In the genomic region with DNA sequence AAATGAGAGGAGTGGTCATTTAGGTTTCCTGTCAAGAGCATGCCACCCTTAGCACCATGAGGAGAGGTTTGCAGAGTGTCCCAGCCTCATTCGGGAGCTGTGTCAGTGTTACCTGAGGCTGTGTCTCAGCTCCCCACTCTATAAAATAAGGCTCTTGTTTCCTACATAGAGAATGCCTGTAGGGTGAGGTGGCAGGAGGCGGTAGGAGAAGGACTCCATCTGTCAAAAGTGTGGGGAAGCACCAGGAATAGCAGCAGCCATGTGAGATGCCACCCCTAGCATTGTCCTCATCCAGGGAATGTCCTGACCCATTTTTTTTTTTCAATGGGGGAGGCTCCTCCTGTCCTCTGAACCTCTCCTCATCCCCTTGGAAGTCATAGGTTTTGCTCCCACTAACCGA, we compare ENCODE assay signal across 24 cellular contexts.
"Had no signal": no experiment of that assay in that cellular context is flagged by ENCODE, and none has a peak within 500 bp of the region (broad histone marks: within the 10 kb centered on the region; RNA-seq: fewer than 3 reads in every experiment).

No MANE protein-coding gene starts in this region.

- H3K36me3 ChIP-seq: gastrocnemius medialis, uterus had no signal

- ATAC-seq: activated CD8-positive, alpha-beta T cell treated with anti-CD3 and anti-CD28 coated beads for 36 hours; activated naive CD4-positive, alpha-beta T cell treated with anti-CD3 and anti-CD28 coated beads, Interleukin-2, amount 50 U/mL, for 72 hours; gastrocnemius medialis; left colon; naive thymus-derived CD4-positive, alpha-beta T cell; stimulated activated naive CD8-positive, alpha-beta T cell treated with anti-CD3 and anti-CD28 coated beads, Interleukin-15, Interleukin-2, amounts not matched to agents 100 U/mL and 50 U/mL, for 24 hours; T-helper 17 cell had no signal

- H3K27me3 ChIP-seq: gastrocnemius medialis, uterus had no signal

- H3K9ac ChIP-seq: parathyroid adenoma had no signal

- H3K79me2 ChIP-seq: parathyroid adenoma had no signal

- H3K4me1 ChIP-seq: gastrocnemius medialis, parathyroid adenoma, uterus had no signal

- H3K9me3 ChIP-seq: gastrocnemius medialis, thoracic aorta, uterus had no signal

- H2AFZ ChIP-seq: parathyroid adenoma had no signal

- FAIRE-seq: colon, endometrium had no signal

- H3K27ac ChIP-seq: gastrocnemius medialis, parathyroid adenoma, thoracic aorta, uterus had no signal

- DNase-seq: activated CD4-positive, alpha-beta T cell treated with anti-CD3 and anti-CD28 coated beads for 1 hour; activated CD4-positive, alpha-beta T cell treated with anti-CD3 and anti-CD28 coated beads, Interleukin-2, amount 50 U/mL, for 1 hour; activated CD8-positive, alpha-beta T cell treated with anti-CD3 and anti-CD28 coated beads for 36 hours; activated T-cell treated with anti-CD3 and anti-CD28 coated beads, Interleukin-2, amount 50 U/mL, for 48 hours; dermis blood vessel endothelial cell; effector CD8-positive, alpha-beta T cell; gastrocnemius medialis; glutamatergic neuron; islet precursor cell; left colon; midbrain; naive thymus-derived CD4-positive, alpha-beta T cell; nucleus accumbens; right cardiac atrium; stimulated activated CD4-positive, alpha-beta T cell treated with anti-CD3 and anti-CD28 coated beads, Interleukin-4, amount 100 ng/mL, for 1 hour; stimulated activated naive CD8-positive, alpha-beta T cell treated with anti-CD3 and anti-CD28 coated beads, Interleukin-15, Interleukin-2, amounts not matched to agents 100 U/mL and 50 U/mL, for 24 hours; T-helper 17 cell; T1000; uterus had no signal

- H3K4me3 ChIP-seq: gastrocnemius medialis, thoracic aorta, uterus had no signal
